In the genomic region with DNA sequence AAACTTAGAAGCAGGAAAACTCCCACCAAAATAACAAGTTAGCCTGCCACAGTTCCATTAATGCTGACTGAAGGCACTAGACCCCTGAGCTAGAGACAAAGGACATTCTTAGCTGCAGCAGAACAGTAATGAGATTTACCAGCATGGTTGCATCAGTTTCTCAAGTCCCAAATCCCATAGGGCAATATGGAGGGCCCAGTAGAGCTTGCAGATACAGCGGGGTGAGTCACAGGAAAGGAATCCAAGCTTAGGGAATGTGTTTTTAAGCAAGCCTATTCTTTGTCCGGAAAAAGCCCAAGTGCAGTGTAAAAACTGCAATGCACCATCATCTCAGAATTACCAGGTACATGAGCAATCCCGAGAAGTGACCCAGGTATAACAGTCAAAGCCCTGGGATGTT, we compare ENCODE assay signal across 11 cellular contexts. TPM values are rescaled to one million over a fixed set of nuclear protein-coding genes. Genes with fewer than 3 reads are reported as not detected.
DNase-seq lines count a peak whose midpoint lies in the region; TF ChIP-seq lines count a peak whose summit lies in the region.
"Had no signal": no experiment of that assay in that cellular context is flagged by ENCODE, and none has a peak within 500 bp of the region (broad histone marks: within the 10 kb centered on the region; RNA-seq: fewer than 3 reads in every experiment).

No MANE protein-coding gene starts in this region.

- no peaks in the 10 kb centered on the region for H3K27me3 ChIP-seq in H7 (ENCODE audit: control insufficient read depth, insufficient read depth, low read length)

- DNase-seq in H7, result peak; percentile 11
- peak; percentile 54 for DNase-seq in SK-MEL-5 (ENCODE audit: low read depth, low spot score)
- peak; percentile 95 for DNase-seq in fibroblast of pulmonary artery (ENCODE audit: low read depth)
- peak; percentile 94 for DNase-seq in skeletal muscle cell (ENCODE audit: low read depth)
- no peak for DNase-seq in SKM-1 treated with dmso at 0.1 percent for 144 hours (lab: John Stamatoyannopoulos, UW; ENCODE audit: unreplicated experiment)
- DNase-seq in KBM-7, result no peak
- DNase-seq in Kasumi-1 (lab: John Stamatoyannopoulos, UW), result no peak
- DNase-seq: activated CD4-positive, alpha-beta T cell treated with anti-CD3 and anti-CD28 coated beads for 48 hours; NCI-H1048 had no signal

- no peak overlapping the region for H3K4me3 ChIP-seq in H7 (ENCODE audit: insufficient read depth, low read depth, low read length)
- H3K4me3 ChIP-seq in fibroblast of pulmonary artery (replicated peaks; ENCODE audit: low read depth, low read length), result no peak overlapping the region
- H3K4me3 ChIP-seq in skeletal muscle cell (ENCODE audit: low read depth, low read length), result no peak overlapping the region

- no peaks in the 10 kb centered on the region for H3K36me3 ChIP-seq in H7 (replicated peaks; ENCODE audit: control insufficient read depth, insufficient read depth, low read length)

- in situ Hi-C loops in SK-MEL-5 (cut with HindIII; ENCODE audit: low pct_unique_long_range_greater_than_20kb, low sequenced_read_pairs), result no loop called here
- in situ Hi-C loops in KBM-7 (cut with MboI; ENCODE audit: low pct_unique_long_range_greater_than_20kb, low sequenced_read_pairs), result no loop called here

- no peak for TF ChIP-seq CTCF in fibroblast of pulmonary artery (IDR thresholded peaks at IDR 0.05; ENCODE audit: low read length, missing control alignments)

RNA-seq across cellular contexts. Expression of gene EXOC1L, which starts 51.3 kb away (rescaled TPM):
- total RNA-seq in H7 (2014; rRNA removed; shearing (Covaris generic)), result not detected in 2 replicates
- total RNA-seq in SK-MEL-5 (2014; rRNA removed; shearing (Covaris generic)), result not detected in 2 replicates
- not detected in 2 replicates for polyA plus RNA-seq in SK-MEL-5 (2015; cell fraction: cytosol; rRNA removed)
- not detected in 2 replicates for polyA plus RNA-seq in SK-MEL-5 (2015; cell fraction: nucleus; rRNA removed)
- total RNA-seq: glomerular endothelial cell had no signal
- polyA plus RNA-seq: neural cell had no signal

Comparison
In these comparisons a context has a peak if more than half of its experiments do, and no peak if none do; other contexts are left out.
1. DNase-seq: peak in H7 (single experiment), SK-MEL-5 (single experiment), fibroblast of pulmonary artery (single experiment) and skeletal muscle cell (single experiment); none in SKM-1 treated with dmso at 0.1 percent for 144 hours (single experiment), KBM-7 (single experiment) and Kasumi-1 (0 of 2).